10 cellular contexts compared by ENCODE assay signal in the genomic region with DNA sequence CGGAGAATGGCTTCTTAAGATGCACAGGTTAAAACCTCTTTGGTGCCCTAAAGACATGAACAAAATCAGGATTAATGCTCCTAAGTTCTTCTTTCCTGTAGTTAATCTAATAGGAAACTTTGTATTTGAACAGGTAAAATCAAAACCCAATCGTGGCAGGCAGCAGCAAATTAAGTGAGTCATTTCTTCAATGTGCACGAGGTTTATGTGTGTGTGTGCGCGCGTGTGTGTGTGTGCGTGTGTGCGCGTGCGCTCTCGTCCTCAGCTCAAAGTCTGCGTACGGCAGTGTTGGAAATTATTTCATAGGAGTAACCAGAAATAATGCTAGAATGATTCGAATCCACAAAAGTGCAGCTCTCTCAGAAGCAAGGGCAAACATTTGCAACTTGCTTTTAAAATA. TPM values are rescaled to one million over a fixed set of nuclear protein-coding genes. Genes with fewer than 3 reads are reported as not detected.
A peak's percentile ranks its signal among the peaks of the same experiment; 100 is the strongest.
DNase-seq lines count a peak whose midpoint lies in the region; ATAC-seq and TF ChIP-seq lines count a peak whose summit lies in the region.
"Had no signal": no experiment of that assay in that cellular context is flagged by ENCODE, and none has a peak within 500 bp of the region (broad histone marks: within the 10 kb centered on the region; RNA-seq: fewer than 3 reads in every experiment).

No MANE protein-coding gene starts in this region.

- TF ChIP-seq CTCF in VCaP (conservative IDR thresholded peaks at IDR 0.05): no peak

- no peaks in the 10 kb centered on the region for H3K9me3 Mint-ChIP-seq in activated CD8-positive, alpha-beta memory T cell treated with anti-CD3 and anti-CD28 coated beads, Interleukin-2, amount 10 ng/mL, durations not matched to agents 7 days and 5 days (ENCODE audit: low read depth)

- no peak for ATAC-seq in activated CD8-positive, alpha-beta memory T cell treated with anti-CD3 and anti-CD28 coated beads, Interleukin-2, amount 10 ng/mL, durations not matched to agents 7 days and 5 days
- no peak for ATAC-seq in HG02870 (IDR thresholded peaks at IDR 0.05; ENCODE audit: unreplicated experiment)

- H3K9ac ChIP-seq in iPS-15b (ENCODE audit: low read depth, low read length) (no peak overlapping the region), subcutaneous abdominal adipose tissue (ENCODE audit: low read length in 5 of 5) (no peak overlapping the region)

- peaks cover 64% of the 10 kb centered on the region for H3K27me3 ChIP-seq in iPS-15b (ENCODE audit: control insufficient read depth, insufficient read depth, low read length)
- H3K27me3 ChIP-seq in subcutaneous abdominal adipose tissue (ENCODE audit: control insufficient read depth in 5 of 5, insufficient read depth in 4 of 5, low read length in 5 of 5): peaks cover 0 to 5% (median 4%) of the 10 kb centered on the region in 5 donors

- no peak overlapping the region for H3K27ac Mint-ChIP-seq in activated CD8-positive, alpha-beta memory T cell treated with anti-CD3 and anti-CD28 coated beads, Interleukin-2, amount 10 ng/mL, durations not matched to agents 7 days and 5 days

- peaks cover 70% of the 10 kb centered on the region for H3K27me3 Mint-ChIP-seq in activated CD8-positive, alpha-beta memory T cell treated with anti-CD3 and anti-CD28 coated beads, Interleukin-2, amount 10 ng/mL, durations not matched to agents 7 days and 5 days

- H3K27ac ChIP-seq in VCaP (peak overlapping the region; percentile 65; the same call in 1 of the 2 replicates), subcutaneous abdominal adipose tissue (ENCODE audit: low read depth, low read length) (no peak overlapping the region)

- peaks cover 18% of the 10 kb centered on the region for H3K4me1 Mint-ChIP-seq in activated CD8-positive, alpha-beta memory T cell treated with anti-CD3 and anti-CD28 coated beads, Interleukin-2, amount 10 ng/mL, durations not matched to agents 7 days and 5 days

- no peaks in the 10 kb centered on the region for H3K36me3 Mint-ChIP-seq in activated CD8-positive, alpha-beta memory T cell treated with anti-CD3 and anti-CD28 coated beads, Interleukin-2, amount 10 ng/mL, durations not matched to agents 7 days and 5 days

- peak overlapping the region; percentile 61 for H3K4me3 Mint-ChIP-seq in activated CD8-positive, alpha-beta memory T cell treated with anti-CD3 and anti-CD28 coated beads, Interleukin-2, amount 10 ng/mL, durations not matched to agents 7 days and 5 days

- H3K4me3 ChIP-seq in iPS-15b (ENCODE audit: low read depth, low read length) (peak overlapping the region; percentile 77), subcutaneous abdominal adipose tissue (ENCODE audit: low read depth in 1 of 5, low read length in 5 of 5) (peak overlapping the region; percentile 26 to 74 (median 64))

- no peaks in the 10 kb centered on the region for H3K9me3 ChIP-seq in iPS-15b (ENCODE audit: control insufficient read depth, insufficient read depth, low read length)
- no peaks in the 10 kb centered on the region for H3K9me3 ChIP-seq in subcutaneous abdominal adipose tissue (ENCODE audit: control insufficient read depth in 5 of 5, low read length in 5 of 5)

- no peaks in the 10 kb centered on the region for H3K36me3 ChIP-seq in iPS-15b (ENCODE audit: control insufficient read depth, insufficient read depth, low read length)
- H3K36me3 ChIP-seq in subcutaneous abdominal adipose tissue (ENCODE audit: control insufficient read depth in 5 of 5, insufficient read depth in 5 of 5, low read length in 5 of 5): no peaks in the 10 kb centered on the region

- CTCF ChIA-PET in activated CD8-positive, alpha-beta memory T cell treated with anti-CD3 and anti-CD28 coated beads, Interleukin-2, amount 10 ng/mL, durations not matched to agents 7 days and 5 days (lab: Charles Lee): no interaction called here

- H3K4me1 ChIP-seq in iPS-15b (ENCODE audit: control insufficient read depth, insufficient read depth, low read length) (peaks cover 2% of the 10 kb centered on the region), subcutaneous abdominal adipose tissue (ENCODE audit: control insufficient read depth in 5 of 5, insufficient read depth in 5 of 5, low read length in 5 of 5) (peaks cover 2 to 20% (median 17%) of the 10 kb centered on the region in 5 donors)

- no peak for DNase-seq in activated CD8-positive, alpha-beta memory T cell treated with anti-CD3 and anti-CD28 coated beads, Interleukin-2, amount 10 ng/mL, durations not matched to agents 7 days and 5 days
- DNase-seq in activated CD8-positive, alpha-beta memory T cell treated with anti-CD3 and anti-CD28 coated beads, Interleukin-2, amount 50 U/mL, for 48 hours: no peak
- DNase-seq in UCSD-AML1 (lab: John Stamatoyannopoulos, UW; ENCODE audit: unreplicated experiment): no peak
- no peak for DNase-seq in stimulated activated CD4-positive, alpha-beta T cell treated with anti-CD3 and anti-CD28 coated beads, Interleukin-12 subunit alpha, Interleukin-12 subunit beta, amount 100 ng/mL, for 4 hours
- DNase-seq: activated gamma-delta T cell treated with Interleukin-2 at 50 U/mL for 16 hours, NCI-H1694 had no signal

RNA-seq across cellular contexts. Expression of gene FAM81A, which starts 0.9 kb away (rescaled TPM):
- 1 to 10 TPM; 2.5 to 3.7 TPM for total RNA-seq in activated CD8-positive, alpha-beta memory T cell treated with anti-CD3 and anti-CD28 coated beads, Interleukin-2, amount 10 ng/mL, durations not matched to agents 7 days and 5 days
